Comparison of ENCODE assay signal across 17 cellular contexts in genomic region chr19:20470345-20471119, GRCh38.
"Had no signal": no experiment of that assay in that cellular context is flagged by ENCODE, and none has a peak within 500 bp of the region (broad histone marks: within the 10 kb centered on the region; RNA-seq: fewer than 3 reads in every experiment).

No MANE protein-coding gene starts in this region.

- DNase-seq: activated CD4-positive, alpha-beta T cell treated with anti-CD3 and anti-CD28 coated beads, Interleukin-2, amount 50 U/mL, for 1 hour; activated CD8-positive, alpha-beta T cell treated with anti-CD3 and anti-CD28 coated beads for 36 hours; activated naive CD4-positive, alpha-beta T cell; activated T-cell treated with anti-CD3 and anti-CD28 coated beads, Interleukin-2, amount 50 U/mL, for 4 hours; endodermal cell; foreskin fibroblast; naive B cell; psoas muscle; stimulated activated CD4-positive, alpha-beta T cell treated with anti-CD3 and anti-CD28 coated beads, Interleukin-1b, Interleukin-23, amount 100 ng/mL, for 48 hours; stimulated activated CD4-positive, alpha-beta T cell treated with anti-CD3 and anti-CD28 coated beads, Interleukin-4, amount 100 ng/mL, for 4 hours; stimulated activated naive B cell treated with anti-CD40 and anti-IgM and Interleukin-4, amounts not matched to agents 10 μg/mL and 1 μg/mL and 100 μg/mL, for 72 hours; SW 1271; T-helper 17 cell; transverse colon had no signal

- H3K4me1 ChIP-seq: psoas muscle, suprapubic skin, transverse colon had no signal

- H3K9me3 ChIP-seq: pancreas, psoas muscle, transverse colon had no signal

- H3K36me3 ChIP-seq: pancreas, suprapubic skin, transverse colon had no signal

- H3K27ac ChIP-seq: psoas muscle, suprapubic skin, transverse colon had no signal

- H3K27me3 ChIP-seq: pancreas, suprapubic skin, transverse colon had no signal

- H3K4me3 ChIP-seq: pancreas, psoas muscle, smooth muscle cell, suprapubic skin, transverse colon had no signal
